7 cellular contexts compared by ENCODE assay signal in genomic region chr2:25293958-25294513, GRCh38. TPM values are rescaled to one million over a fixed set of nuclear protein-coding genes. Genes with fewer than 3 reads are reported as not detected.
DNase-seq lines count a peak whose midpoint lies in the region; ATAC-seq and TF ChIP-seq lines count a peak whose summit lies in the region.

No MANE protein-coding gene starts in this region.

- H3K4me3 Mint-ChIP-seq in GM23338: no peak overlapping the region
- H3K4me3 Mint-ChIP-seq in osteocyte (ENCODE audit: unreplicated experiment): no peak overlapping the region

- H3K27me3 ChIP-seq in GM23338 (ENCODE audit: insufficient read depth) (no peaks in the 10 kb centered on the region), WERI-Rb-1 (ENCODE audit: insufficient read depth, low read depth, severe bottlenecking) (no peaks in the 10 kb centered on the region), stomach smooth muscle (ENCODE audit: control insufficient read depth in 1 of 2, insufficient read depth in 2 of 2, low read length in 2 of 2) (no peaks in the 10 kb centered on the region)

- intact Hi-C loops in left ventricle myocardium superior (cut with micrococcal nuclease): no loop called here

- H3K27me3 Mint-ChIP-seq in GM23338 (ENCODE audit: insufficient read depth, low read depth, poor library complexity): peaks cover 14% of the 10 kb centered on the region
- no peaks in the 10 kb centered on the region for H3K27me3 Mint-ChIP-seq in osteocyte (ENCODE audit: unreplicated experiment)

- no peak overlapping the region for H3K4me2 ChIP-seq in GM23338

- H3K4me3 ChIP-seq in GM23338 (no peak overlapping the region), WERI-Rb-1 (ENCODE audit: low read depth, low read length) (no peak overlapping the region), stomach smooth muscle (ENCODE audit: low read length in 2 of 2) (no peak overlapping the region)

- TF ChIP-seq CTCF in GM23338 (conservative IDR thresholded peaks at IDR 0.05; ENCODE audit: low read depth in 2 of 2) (0 out of 4 replicates have a peak, but pooled peaks of 1 of the 2 experiments have one; percentile 0), WERI-Rb-1 (IDR thresholded peaks at IDR 0.05; ENCODE audit: low read depth, low read length) (peak; percentile 44), osteocyte (IDR thresholded peaks at IDR 0.05) (no peak)

- no peaks in the 10 kb centered on the region for H3K36me3 ChIP-seq in GM23338 (ENCODE audit: insufficient read depth)
- no peaks in the 10 kb centered on the region; the same call in 1 of the 2 replicates for H3K36me3 ChIP-seq in WERI-Rb-1
- H3K36me3 ChIP-seq in stomach smooth muscle (ENCODE audit: control insufficient read depth in 2 of 2, insufficient read depth in 2 of 2, low read length in 2 of 2): peaks cover 4 to 18% of the 10 kb centered on the region in 2 donors

- no peaks in the 10 kb centered on the region for H3K79me2 ChIP-seq in GM23338 (replicated peaks; ENCODE audit: insufficient read depth)

- H2AFZ ChIP-seq in GM23338: no peak overlapping the region

- H3K4me1 Mint-ChIP-seq in GM23338 (peaks cover 33% of the 10 kb centered on the region), osteocyte (ENCODE audit: unreplicated experiment) (peaks cover 28% of the 10 kb centered on the region)

- H3K36me3 Mint-ChIP-seq in GM23338 (ENCODE audit: low read depth) (no peaks in the 10 kb centered on the region), osteocyte (ENCODE audit: unreplicated experiment) (peaks cover 10% of the 10 kb centered on the region)

- no peaks in the 10 kb centered on the region for H3K9me3 ChIP-seq in WERI-Rb-1 (ENCODE audit: severe bottlenecking)
- H3K9me3 ChIP-seq in stomach smooth muscle (ENCODE audit: control insufficient read depth in 2 of 2, low read length in 2 of 2): no peaks in the 10 kb centered on the region

- H3K9me3 Mint-ChIP-seq in GM23338 (no peaks in the 10 kb centered on the region), osteocyte (ENCODE audit: unreplicated experiment) (no peaks in the 10 kb centered on the region)

- no peaks in the 10 kb centered on the region for H4K20me1 ChIP-seq in GM23338 (replicated peaks; ENCODE audit: insufficient read depth)

- no peak overlapping the region for H3K9ac ChIP-seq in stomach smooth muscle (ENCODE audit: low read length in 2 of 2)

- no peaks in the 10 kb centered on the region for H3K9me2 ChIP-seq in GM23338 (ENCODE audit: insufficient read depth)

- H3K27ac Mint-ChIP-seq in GM23338 (no peak overlapping the region), osteocyte (ENCODE audit: unreplicated experiment) (no peak overlapping the region)

- no peak overlapping the region for H3K27ac ChIP-seq in GM23338 (ENCODE audit: low read depth)
- no peak overlapping the region for H3K27ac ChIP-seq in WERI-Rb-1
- H3K27ac ChIP-seq in stomach smooth muscle (ENCODE audit: low read length): peak overlapping the region; percentile 46

- H3F3A ChIP-seq in GM23338 (replicated peaks; ENCODE audit: low read depth): no peaks in the 10 kb centered on the region

- peak; percentile 11; the same call in 2 of the 3 replicates for ATAC-seq in GM23338
- ATAC-seq in left ventricle myocardium superior: no peak

- DNase-seq in GM23338 (ENCODE audit: low spot score): no peak
- DNase-seq in WERI-Rb-1: no peak
- DNase-seq in left ventricle myocardium superior: peak; percentile 26
- DNase-seq in osteocyte (ENCODE audit: extremely low spot score, unreplicated experiment): no peak
- no peak for DNase-seq in NCI-H748 (lab: John Stamatoyannopoulos, UW; ENCODE audit: unreplicated experiment)
- no peak for DNase-seq in NCI-H2227 treated with DMSO at 0.1 percent for 48 hours (lab: John Stamatoyannopoulos, UW)

- peaks cover 8% of the 10 kb centered on the region for H3K4me1 ChIP-seq in GM23338 (ENCODE audit: insufficient read depth)
- peaks cover 56% of the 10 kb centered on the region for H3K4me1 ChIP-seq in stomach smooth muscle (ENCODE audit: control insufficient read depth, insufficient read depth, low read length)

TF ChIP-seq in GM23338, 12 proteins besides CTCF, POLR2A, EP300 and RAD21 (continues in another document):
- TF ChIP-seq NANOG (IDR thresholded peaks at IDR 0.05; ENCODE audit: borderline replicate concordance) (no peak), ETS1 (IDR thresholded peaks at IDR 0.05) (no peak), STAT1 (IDR thresholded peaks at IDR 0.05; ENCODE audit: unreplicated experiment) (no peak), POLR2AphosphoS5 (IDR thresholded peaks at IDR 0.05; ENCODE audit: low read depth) (no peak), ZNF462 (CRISPR knock-in tag; IDR thresholded peaks at IDR 0.05) (no peak), JUNB (IDR thresholded peaks at IDR 0.05; ENCODE audit: unreplicated experiment) (no peak), ZNF331 (CRISPR knock-in tag; IDR thresholded peaks at IDR 0.05; ENCODE audit: low read depth) (no peak), EZH2phosphoT487 (IDR thresholded peaks at IDR 0.05; ENCODE audit: unreplicated experiment) (no peak)

RNA-seq across cellular contexts. Expression of gene DNMT3A, which starts 47.7 kb away (rescaled TPM):
- total RNA-seq in GM23338 (2014; rRNA removed; shearing (Covaris generic)): 67.2 and 80.4 TPM in 2 replicates
- polyA plus RNA-seq in GM23338 (2016; fragmentation: Nextera tagmentation; extraction: Ambion mirVana): 42.9 and 47.2 TPM in 2 replicates
- total RNA-seq in left ventricle myocardium superior: 21.1 TPM
- total RNA-seq in osteocyte: 80.2 and 85.2 TPM in 2 replicates
